Comparison of ENCODE assay signal across 29 cellular contexts in the genomic region with DNA sequence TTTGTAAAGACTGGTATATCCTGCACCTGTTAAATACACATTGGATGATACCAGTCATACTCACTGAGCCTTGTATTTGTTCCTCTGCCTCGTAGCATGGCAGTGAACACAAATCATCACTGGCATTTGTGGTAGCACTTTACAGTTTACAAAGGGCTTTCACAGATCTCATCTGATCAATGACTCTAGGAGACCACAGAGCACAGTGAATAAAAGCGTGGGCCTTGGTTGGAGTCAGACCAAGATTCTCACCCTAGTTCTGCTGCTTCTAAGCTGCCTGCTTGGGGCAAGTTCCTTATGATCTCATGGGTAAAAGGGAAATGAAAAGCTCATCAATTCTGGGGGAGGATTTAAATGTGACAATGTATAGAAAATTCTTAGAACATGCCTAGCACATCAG.
"Had no signal": no experiment of that assay in that cellular context is flagged by ENCODE, and none has a peak within 500 bp of the region (broad histone marks: within the 10 kb centered on the region; RNA-seq: fewer than 3 reads in every experiment).

No MANE protein-coding gene starts in this region.

- ATAC-seq: foreskin keratinocyte; gastroesophageal sphincter; heart right ventricle; left lobe of liver; natural killer cell; psoas muscle; right cardiac atrium; stimulated activated memory B cell treated with anti-CD40 and anti-IgM and Interleukin-4, amounts not matched to agents 10 μg/mL and 1 μg/mL and 100 μg/mL, for 72 hours; stimulated activated naive CD8-positive, alpha-beta T cell treated with anti-CD3 and anti-CD28 coated beads, Interleukin-15, Interleukin-2, amounts not matched to agents 100 U/mL and 50 U/mL, for 24 hours had no signal

- H3K4me3 ChIP-seq: coronary artery, esophagus muscularis mucosa, gastroesophageal sphincter, heart right ventricle, lung, ovary, psoas muscle, sigmoid colon, testis, tibial artery had no signal

- H3K27ac ChIP-seq: coronary artery, esophagus muscularis mucosa, foreskin keratinocyte, gastroesophageal sphincter, heart right ventricle, ovary, psoas muscle, sigmoid colon, testis, tibial artery had no signal

- H3K4me3 Mint-ChIP-seq: memory B cell; natural killer cell; stimulated activated memory B cell treated with anti-CD40 and anti-IgM and Interleukin-4, amounts not matched to agents 10 μg/mL and 1 μg/mL and 100 μg/mL, for 72 hours; type B pancreatic cell had no signal

- H3K4me1 ChIP-seq: esophagus muscularis mucosa, foreskin keratinocyte, gastroesophageal sphincter, psoas muscle, sigmoid colon, tibial artery had no signal

- H3K36me3 ChIP-seq: esophagus muscularis mucosa, gastroesophageal sphincter, heart right ventricle, ovary, sigmoid colon, tibial artery had no signal

- DNase-seq: dermis blood vessel endothelial cell; effector memory CD4-positive, alpha-beta T cell; foreskin keratinocyte; glutamatergic neuron; heart right ventricle; hippocampal formation; natural killer cell; occipital lobe; ovary; posterior cingulate gyrus; psoas muscle; right cardiac atrium; sigmoid colon; stimulated activated CD4-positive, alpha-beta T cell treated with anti-CD3 and anti-CD28 coated beads, Interleukin-2, amount 100 ng/mL, for 24 hours; stimulated activated CD4-positive, alpha-beta T cell treated with anti-CD3 and anti-CD28 coated beads, Interleukin-4, amount 100 ng/mL, for 24 hours; stimulated activated naive CD8-positive, alpha-beta T cell treated with anti-CD3 and anti-CD28 coated beads, Interleukin-15, Interleukin-2, amounts not matched to agents 100 U/mL and 50 U/mL, for 24 hours; substantia nigra; testis; tibial artery had no signal

- H3K9me3 Mint-ChIP-seq: natural killer cell, type B pancreatic cell had no signal

- H3K36me3 Mint-ChIP-seq: memory B cell; natural killer cell; stimulated activated memory B cell treated with anti-CD40 and anti-IgM and Interleukin-4, amounts not matched to agents 10 μg/mL and 1 μg/mL and 100 μg/mL, for 72 hours; type B pancreatic cell had no signal

- H3K9me3 ChIP-seq: ovary, sigmoid colon, testis, tibial artery had no signal

- H3K27ac Mint-ChIP-seq: memory B cell; natural killer cell; stimulated activated memory B cell treated with anti-CD40 and anti-IgM and Interleukin-4, amounts not matched to agents 10 μg/mL and 1 μg/mL and 100 μg/mL, for 72 hours; type B pancreatic cell had no signal

- FAIRE-seq: endothelial cell of umbilical vein, keratinocyte had no signal

- H3K4me1 Mint-ChIP-seq: memory B cell; natural killer cell; stimulated activated memory B cell treated with anti-CD40 and anti-IgM and Interleukin-4, amounts not matched to agents 10 μg/mL and 1 μg/mL and 100 μg/mL, for 72 hours had no signal
